23 cellular contexts compared by ENCODE assay signal in genomic region chr16:89880477-89881367, GRCh38. TPM values are rescaled to one million over a fixed set of nuclear protein-coding genes. Genes with fewer than 3 reads are reported as not detected.
DNase-seq lines count a peak whose midpoint lies in the region; ATAC-seq, FAIRE-seq and TF ChIP-seq lines count a peak whose summit lies in the region.
"Had no signal": no experiment of that assay in that cellular context is flagged by ENCODE, and none has a peak within 500 bp of the region (broad histone marks: within the 10 kb centered on the region; RNA-seq: fewer than 3 reads in every experiment).

No MANE protein-coding gene starts in this region.

- no peaks in the 10 kb centered on the region for H3K27me3 Mint-ChIP-seq in activated CD4-positive, alpha-beta T cell treated with anti-CD3 and anti-CD28 coated beads, Interleukin-2, amount 10 ng/mL, durations not matched to agents 24 days and 14 days
- H3K27me3 Mint-ChIP-seq in central memory CD8-positive, alpha-beta T cell = no peaks in the 10 kb centered on the region
- no peaks in the 10 kb centered on the region for H3K27me3 Mint-ChIP-seq in neural progenitor cell (ENCODE audit: insufficient read depth, low read depth)
- H3K27me3 Mint-ChIP-seq: T-helper 17 cell had no signal

- peaks cover 11% of the 10 kb centered on the region for H4K20me1 ChIP-seq in neural progenitor cell (ENCODE audit: low read depth)

- 86 to 91% (median 90%) methylated on average over 18 of the region's 18 CpGs for WGBS in small intestine, 3 donors

- H3K4me3 ChIP-seq in neural progenitor cell (no peak overlapping the region), small intestine (ENCODE audit: low read depth in 1 of 2, low read length in 2 of 2) (no peak overlapping the region)
- H3K4me3 ChIP-seq: PC-9, SJCRH30, spleen, uterus had no signal

- intact Hi-C loops in activated CD4-positive, alpha-beta T cell treated with anti-CD3 and anti-CD28 coated beads, Interleukin-2, amount 10 ng/mL, durations not matched to agents 24 days and 14 days (cut with micrococcal nuclease) = no loop called here

- peaks cover 61% of the 10 kb centered on the region for H3K79me2 ChIP-seq in neural progenitor cell (ENCODE audit: low read depth)

- H3K27ac Mint-ChIP-seq in activated CD4-positive, alpha-beta T cell treated with anti-CD3 and anti-CD28 coated beads, Interleukin-2, amount 10 ng/mL, durations not matched to agents 24 days and 14 days = no peak overlapping the region
- H3K27ac Mint-ChIP-seq in central memory CD8-positive, alpha-beta T cell (ENCODE audit: low read depth) = peak overlapping the region; percentile 20
- H3K27ac Mint-ChIP-seq in neural progenitor cell = no peak overlapping the region
- H3K27ac Mint-ChIP-seq: activated CD8-positive, alpha-beta T cell treated with anti-CD3 and anti-CD28 coated beads, Interleukin-2, amount 10 ng/mL, durations not matched to agents 7 days and 5 days; T-helper 17 cell had no signal

- no peak overlapping the region for H3K4me3 Mint-ChIP-seq in activated CD4-positive, alpha-beta T cell treated with anti-CD3 and anti-CD28 coated beads, Interleukin-2, amount 10 ng/mL, durations not matched to agents 24 days and 14 days
- H3K4me3 Mint-ChIP-seq in central memory CD8-positive, alpha-beta T cell = no peak overlapping the region
- no peak overlapping the region for H3K4me3 Mint-ChIP-seq in neural progenitor cell
- H3K4me3 Mint-ChIP-seq: activated CD8-positive, alpha-beta T cell treated with anti-CD3 and anti-CD28 coated beads, Interleukin-2, amount 10 ng/mL, durations not matched to agents 7 days and 5 days; T-helper 17 cell had no signal

- TF ChIP-seq CTCF in neural progenitor cell (IDR thresholded peaks at IDR 0.05) = no peak

- no peaks in the 10 kb centered on the region for H3K9me3 ChIP-seq in neural progenitor cell (ENCODE audit: low read depth)
- H3K9me3 ChIP-seq in small intestine (ENCODE audit: control insufficient read depth, low read depth) = no peaks in the 10 kb centered on the region
- H3K9me3 ChIP-seq: SJCRH30, spleen, uterus had no signal

- peaks cover 4% of the 10 kb centered on the region for H3K36me3 ChIP-seq in neural progenitor cell
- H3K36me3 ChIP-seq in small intestine (ENCODE audit: control insufficient read depth in 2 of 2, insufficient read depth in 2 of 2, low read length in 2 of 2) = peaks cover 6 to 17% of the 10 kb centered on the region in 2 donors
- H3K36me3 ChIP-seq: uterus had no signal

- peaks cover 8% of the 10 kb centered on the region for H3K4me1 Mint-ChIP-seq in activated CD4-positive, alpha-beta T cell treated with anti-CD3 and anti-CD28 coated beads, Interleukin-2, amount 10 ng/mL, durations not matched to agents 24 days and 14 days
- peaks cover 26% of the 10 kb centered on the region for H3K4me1 Mint-ChIP-seq in central memory CD8-positive, alpha-beta T cell
- no peaks in the 10 kb centered on the region for H3K4me1 Mint-ChIP-seq in neural progenitor cell

- H3K27ac ChIP-seq in neural progenitor cell (peak overlapping the region; percentile 34), small intestine (ENCODE audit: low read depth in 1 of 2, low read length in 1 of 2) (no peak overlapping the region)
- H3K27ac ChIP-seq: 22Rv1, PC-9, SJCRH30, spleen, uterus had no signal

- no peak overlapping the region for H3K4me2 ChIP-seq in neural progenitor cell
- H3K4me2 ChIP-seq: PC-9 had no signal

- H3K27me3 ChIP-seq in neural progenitor cell = no peaks in the 10 kb centered on the region
- H3K27me3 ChIP-seq in small intestine (ENCODE audit: control insufficient read depth in 2 of 2, insufficient read depth in 2 of 2, low read length in 2 of 2) = no peaks in the 10 kb centered on the region
- H3K27me3 ChIP-seq: SJCRH30, spleen, uterus had no signal

- H3K9ac ChIP-seq in neural progenitor cell = no peak overlapping the region

- peaks cover 55% of the 10 kb centered on the region for H3K36me3 Mint-ChIP-seq in activated CD4-positive, alpha-beta T cell treated with anti-CD3 and anti-CD28 coated beads, Interleukin-2, amount 10 ng/mL, durations not matched to agents 24 days and 14 days (ENCODE audit: low read depth)
- peaks cover 63% of the 10 kb centered on the region for H3K36me3 Mint-ChIP-seq in central memory CD8-positive, alpha-beta T cell (ENCODE audit: insufficient read depth)
- peaks cover 43% of the 10 kb centered on the region for H3K36me3 Mint-ChIP-seq in neural progenitor cell

- H3K4me1 ChIP-seq in neural progenitor cell = no peaks in the 10 kb centered on the region
- no peaks in the 10 kb centered on the region for H3K4me1 ChIP-seq in small intestine (ENCODE audit: control insufficient read depth in 2 of 2, insufficient read depth in 1 of 2, low read depth in 1 of 2, low read length in 1 of 2)
- H3K4me1 ChIP-seq: SJCRH30, uterus had no signal

- no peak overlapping the region for H2AFZ ChIP-seq in neural progenitor cell (replicated peaks)
- H2AFZ ChIP-seq: PC-9 had no signal

- peaks cover 10% of the 10 kb centered on the region for H3F3A ChIP-seq in neural progenitor cell (ENCODE audit: low read depth)

- peak; percentile 54 for DNase-seq in activated CD4-positive, alpha-beta T cell treated with anti-CD3 and anti-CD28 coated beads, Interleukin-2, amount 10 ng/mL, durations not matched to agents 24 days and 14 days
- DNase-seq in activated CD4-positive, alpha-beta T cell treated with anti-CD3 and anti-CD28 coated beads for 4 hours = no peak
- DNase-seq in NCI-H1105 treated with DMSO at 0.1 percent for 48 hours (lab: John Stamatoyannopoulos, UW) (peak; percentile 60), neural progenitor cell (ENCODE audit: low spot score) (no peak), medulla oblongata (ENCODE audit: extremely low spot score) (no peak), small intestine (no peak)
- no peak for DNase-seq in central memory CD8-positive, alpha-beta T cell (ENCODE audit: low spot score in 2 of 2)
- DNase-seq: activated CD8-positive, alpha-beta T cell treated with anti-CD3 and anti-CD28 coated beads, Interleukin-2, amount 10 ng/mL, durations not matched to agents 7 days and 5 days; activated T-cell treated with anti-CD3 and anti-CD28 coated beads, Interleukin-2, amount 50 U/mL, for 1 hour; caudate nucleus; COR-L47; EL; NCI-H1694 treated with DMSO at 0.1 percent for 48 hours; NCI-H446; PC-9; SJCRH30; spleen; stimulated activated CD4-positive, alpha-beta T cell treated with anti-CD3 and anti-CD28 coated beads, Interleukin-4, amount 100 ng/mL, for 4 hours; T-helper 17 cell; uterus had no signal

- FAIRE-seq in small intestine (lab: Jason Lieb, UNC) = no peak

- no peak for ATAC-seq in central memory CD8-positive, alpha-beta T cell (replicated peaks; ENCODE audit: extremely low read depth, poor library complexity, severe bottlenecking)
- ATAC-seq in HG02623 (IDR thresholded peaks at IDR 0.05; ENCODE audit: unreplicated experiment) = no peak
- ATAC-seq: activated CD8-positive, alpha-beta T cell treated with anti-CD3 and anti-CD28 coated beads, Interleukin-2, amount 10 ng/mL, durations not matched to agents 7 days and 5 days; left lobe of liver; T-helper 17 cell had no signal

- no peaks in the 10 kb centered on the region for H3K9me3 Mint-ChIP-seq in activated CD4-positive, alpha-beta T cell treated with anti-CD3 and anti-CD28 coated beads, Interleukin-2, amount 10 ng/mL, durations not matched to agents 24 days and 14 days
- no peaks in the 10 kb centered on the region for H3K9me3 Mint-ChIP-seq in central memory CD8-positive, alpha-beta T cell
- H3K9me3 Mint-ChIP-seq in neural progenitor cell = no peaks in the 10 kb centered on the region

RNA-seq across cellular contexts. Expression of gene TCF25, which starts 7.3 kb away (rescaled TPM):
- total RNA-seq in activated CD4-positive, alpha-beta T cell treated with anti-CD3 and anti-CD28 coated beads, Interleukin-2, amount 10 ng/mL, durations not matched to agents 24 days and 14 days = 192 and 194 TPM in 2 replicates
- total RNA-seq in neural progenitor cell (ENCODE audit: low replicate concordance) = 95.6 and 127 TPM in 2 replicates
- polyA plus RNA-seq in small intestine = 100 to 1,000 TPM; 130 to 356 (median 204) TPM

RNA-seq across cellular contexts. Expression of gene MC1R, which starts 37.9 kb away (rescaled TPM):
- total RNA-seq in activated CD4-positive, alpha-beta T cell treated with anti-CD3 and anti-CD28 coated beads, Interleukin-2, amount 10 ng/mL, durations not matched to agents 24 days and 14 days = 4.6 and 5.9 TPM in 2 replicates
- total RNA-seq in neural progenitor cell (ENCODE audit: low replicate concordance) = 1.7 and 5.5 TPM in 2 replicates
- polyA plus RNA-seq in small intestine = 1 to 10 TPM; 3.4 to 5.1 (median 4.3) TPM

RNA-seq across cellular contexts. Expression of gene TUBB3, which starts 42.4 kb away (rescaled TPM):
- 2.2 and 2.6 TPM in 2 replicates for total RNA-seq in activated CD4-positive, alpha-beta T cell treated with anti-CD3 and anti-CD28 coated beads, Interleukin-2, amount 10 ng/mL, durations not matched to agents 24 days and 14 days
- 41.4 and 107 TPM in 2 replicates for total RNA-seq in neural progenitor cell (ENCODE audit: low replicate concordance)
- 10 to 100 TPM in 1 of 3 donors, 1 to 10 TPM in 1, under 1 TPM in 1; 0.89 to 42.0 (median 2.7) TPM for polyA plus RNA-seq in small intestine

RNA-seq across cellular contexts. Expression of gene SPIRE2, which starts 52.4 kb away (rescaled TPM):
- total RNA-seq in activated CD4-positive, alpha-beta T cell treated with anti-CD3 and anti-CD28 coated beads, Interleukin-2, amount 10 ng/mL, durations not matched to agents 24 days and 14 days = 1.9 and 2.0 TPM in 2 replicates
- 6.5 and 9.0 TPM in 2 replicates for total RNA-seq in neural progenitor cell (ENCODE audit: low replicate concordance)
- polyA plus RNA-seq in small intestine = 10 to 100 TPM; 19.6 to 47.9 (median 41.9) TPM

Comparison
In these comparisons a context has a peak if more than half of its experiments do, and no peak if none do; other contexts are left out.
1. DNase-seq: peak in activated CD4-positive, alpha-beta T cell treated with anti-CD3 and anti-CD28 coated beads, Interleukin-2, amount 10 ng/mL, durations not matched to agents 24 days and 14 days (single experiment) and NCI-H1105 treated with DMSO at 0.1 percent for 48 hours (single experiment); none in activated CD4-positive, alpha-beta T cell treated with anti-CD3 and anti-CD28 coated beads for 4 hours (0 of 2), central memory CD8-positive, alpha-beta T cell (0 of 2), neural progenitor cell (single experiment), medulla oblongata (single experiment) and small intestine (single experiment).
2. RNA of gene TUBB3, which starts 42.4 kb away (total RNA-seq): 41.4 to 107 TPM in neural progenitor cell; 2.2 to 2.6 TPM in activated CD4-positive, alpha-beta T cell treated with anti-CD3 and anti-CD28 coated beads, Interleukin-2, amount 10 ng/mL, durations not matched to agents 24 days and 14 days; every median in the first group is over 10 times any median in the second.